Comparison of ENCODE assay signal across 1 cellular context in the genomic region with DNA sequence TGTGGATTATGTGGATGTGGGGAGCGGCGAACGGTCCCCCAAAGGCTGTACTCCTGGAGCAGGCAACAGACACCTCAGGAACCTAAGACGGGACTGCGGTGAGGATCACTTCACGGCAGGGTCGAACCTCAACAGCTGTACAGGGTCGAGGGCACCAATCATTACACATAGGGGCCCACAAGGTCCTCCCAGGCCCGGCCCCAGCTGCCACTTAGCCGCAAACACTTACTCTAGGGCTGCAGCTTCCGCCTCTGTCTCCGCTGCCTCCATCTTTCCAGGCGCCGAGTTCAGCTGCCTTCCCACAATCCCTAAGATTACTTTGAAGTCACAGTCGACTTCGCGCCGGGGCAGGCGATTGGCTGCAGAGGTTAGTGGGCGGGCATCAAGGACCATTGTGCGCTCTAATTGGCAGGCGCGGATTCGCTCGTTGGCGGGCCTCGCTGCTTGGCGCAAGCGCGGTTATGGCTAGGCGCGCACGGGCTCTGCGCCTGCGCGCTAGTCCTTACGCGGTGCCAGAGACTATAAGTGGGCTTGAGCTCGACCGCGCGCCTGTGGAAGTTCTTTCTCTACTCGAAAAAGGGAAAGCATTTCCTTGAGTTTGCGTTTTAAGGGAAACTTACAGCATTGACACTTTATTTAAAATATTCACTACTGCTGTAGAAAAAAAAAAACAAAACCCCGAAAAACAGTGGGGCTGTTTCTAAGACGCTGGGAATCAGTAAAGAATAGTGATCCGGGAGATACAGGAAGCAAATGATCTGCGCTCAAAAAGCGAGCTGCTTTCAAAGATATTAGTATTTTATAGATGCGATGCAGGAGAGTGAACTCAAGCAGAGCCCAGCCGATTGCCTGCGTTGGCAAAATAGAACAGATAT.
TF ChIP-seq lines count a peak whose summit lies in the region.

A gene with protein sequence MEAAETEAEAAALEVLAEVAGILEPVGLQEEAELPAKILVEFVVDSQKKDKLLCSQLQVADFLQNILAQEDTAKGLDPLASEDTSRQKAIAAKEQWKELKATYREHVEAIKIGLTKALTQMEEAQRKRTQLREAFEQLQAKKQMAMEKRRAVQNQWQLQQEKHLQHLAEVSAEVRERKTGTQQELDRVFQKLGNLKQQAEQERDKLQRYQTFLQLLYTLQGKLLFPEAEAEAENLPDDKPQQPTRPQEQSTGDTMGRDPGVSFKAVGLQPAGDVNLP (minus strand): TSS at position 293 of the 875 bp plus-strand sequence. CDS start 23 bp downstream, at position 270.

TF ChIP-seq in K562, 482 proteins besides CTCF, POLR2A, EP300 and RAD21 (continued from another document and continues in another):
- TF ChIP-seq, protein P1, sequence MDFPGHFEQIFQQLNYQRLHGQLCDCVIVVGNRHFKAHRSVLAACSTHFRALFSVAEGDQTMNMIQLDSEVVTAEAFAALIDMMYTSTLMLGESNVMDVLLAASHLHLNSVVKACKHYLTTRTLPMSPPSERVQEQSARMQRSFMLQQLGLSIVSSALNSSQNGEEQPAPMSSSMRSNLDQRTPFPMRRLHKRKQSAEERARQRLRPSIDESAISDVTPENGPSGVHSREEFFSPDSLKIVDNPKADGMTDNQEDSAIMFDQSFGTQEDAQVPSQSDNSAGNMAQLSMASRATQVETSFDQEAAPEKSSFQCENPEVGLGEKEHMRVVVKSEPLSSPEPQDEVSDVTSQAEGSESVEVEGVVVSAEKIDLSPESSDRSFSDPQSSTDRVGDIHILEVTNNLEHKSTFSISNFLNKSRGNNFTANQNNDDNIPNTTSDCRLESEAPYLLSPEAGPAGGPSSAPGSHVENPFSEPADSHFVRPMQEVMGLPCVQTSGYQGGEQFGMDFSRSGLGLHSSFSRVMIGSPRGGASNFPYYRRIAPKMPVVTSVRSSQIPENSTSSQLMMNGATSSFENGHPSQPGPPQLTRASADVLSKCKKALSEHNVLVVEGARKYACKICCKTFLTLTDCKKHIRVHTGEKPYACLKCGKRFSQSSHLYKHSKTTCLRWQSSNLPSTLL (IDR thresholded peaks at IDR 0.05): no peak
- TF ChIP-seq ZNF586 (CRISPR knock-in tag; conservative IDR thresholded peaks at IDR 0.05) (no peak), CSDE1 (IDR thresholded peaks at IDR 0.05) (no peak), RBM39 (optimal IDR thresholded peaks at IDR 0.05; ENCODE audit: low read depth, low read length) (no peak), SAFB (IDR thresholded peaks at IDR 0.05; ENCODE audit: borderline replicate concordance, low read depth, low read length) (no peak), RNF2 (IDR thresholded peaks at IDR 0.05) (peak; percentile 29; the same call in 1 of the 2 replicates), ZNF551 (CRISPR knock-in tag; IDR thresholded peaks at IDR 0.05) (no peak), ZBED1 (IDR thresholded peaks at IDR 0.05) (0 out of 2 replicates have a peak, but pooled peaks have one; percentile 65), ELK3 (CRISPR knock-in tag; IDR thresholded peaks at IDR 0.05) (no peak), TAL1 (IDR thresholded peaks at IDR 0.05) (no peak), FOXA3 (CRISPR knock-in tag; conservative IDR thresholded peaks at IDR 0.05 in 1 of 2, IDR thresholded peaks at IDR 0.05 in 1 of 2) (no peak), ZEB2 (IDR thresholded peaks at IDR 0.05) (no peak), ZNF717 (CRISPR knock-in tag; IDR thresholded peaks at IDR 0.05) (no peak), NR3C1 (CRISPR knock-in tag; IDR thresholded peaks at IDR 0.05) (no peak), PML (IDR thresholded peaks at IDR 0.05; ENCODE audit: low read length) (peak; percentile 84), HDAC6 (IDR thresholded peaks at IDR 0.05; ENCODE audit: low read depth, low read length) (no peak), EHMT2 (IDR thresholded peaks at IDR 0.05) (no peak), RB1 (IDR thresholded peaks at IDR 0.05; ENCODE audit: low read depth) (peak; percentile 91), SRSF1 (IDR thresholded peaks at IDR 0.05; ENCODE audit: low read depth, low read length) (no peak), ZNF23 (CRISPR knock-in tag; IDR thresholded peaks at IDR 0.05) (no peak), RBM25 (IDR thresholded peaks at IDR 0.05; ENCODE audit: low read depth, low read length, severe bottlenecking) (peak; percentile 85), ETS2 (tag; IDR thresholded peaks at IDR 0.05; ENCODE audit: borderline replicate concordance, poor library complexity, severe bottlenecking) (no peak)
- TF ChIP-seq, protein P2, sequence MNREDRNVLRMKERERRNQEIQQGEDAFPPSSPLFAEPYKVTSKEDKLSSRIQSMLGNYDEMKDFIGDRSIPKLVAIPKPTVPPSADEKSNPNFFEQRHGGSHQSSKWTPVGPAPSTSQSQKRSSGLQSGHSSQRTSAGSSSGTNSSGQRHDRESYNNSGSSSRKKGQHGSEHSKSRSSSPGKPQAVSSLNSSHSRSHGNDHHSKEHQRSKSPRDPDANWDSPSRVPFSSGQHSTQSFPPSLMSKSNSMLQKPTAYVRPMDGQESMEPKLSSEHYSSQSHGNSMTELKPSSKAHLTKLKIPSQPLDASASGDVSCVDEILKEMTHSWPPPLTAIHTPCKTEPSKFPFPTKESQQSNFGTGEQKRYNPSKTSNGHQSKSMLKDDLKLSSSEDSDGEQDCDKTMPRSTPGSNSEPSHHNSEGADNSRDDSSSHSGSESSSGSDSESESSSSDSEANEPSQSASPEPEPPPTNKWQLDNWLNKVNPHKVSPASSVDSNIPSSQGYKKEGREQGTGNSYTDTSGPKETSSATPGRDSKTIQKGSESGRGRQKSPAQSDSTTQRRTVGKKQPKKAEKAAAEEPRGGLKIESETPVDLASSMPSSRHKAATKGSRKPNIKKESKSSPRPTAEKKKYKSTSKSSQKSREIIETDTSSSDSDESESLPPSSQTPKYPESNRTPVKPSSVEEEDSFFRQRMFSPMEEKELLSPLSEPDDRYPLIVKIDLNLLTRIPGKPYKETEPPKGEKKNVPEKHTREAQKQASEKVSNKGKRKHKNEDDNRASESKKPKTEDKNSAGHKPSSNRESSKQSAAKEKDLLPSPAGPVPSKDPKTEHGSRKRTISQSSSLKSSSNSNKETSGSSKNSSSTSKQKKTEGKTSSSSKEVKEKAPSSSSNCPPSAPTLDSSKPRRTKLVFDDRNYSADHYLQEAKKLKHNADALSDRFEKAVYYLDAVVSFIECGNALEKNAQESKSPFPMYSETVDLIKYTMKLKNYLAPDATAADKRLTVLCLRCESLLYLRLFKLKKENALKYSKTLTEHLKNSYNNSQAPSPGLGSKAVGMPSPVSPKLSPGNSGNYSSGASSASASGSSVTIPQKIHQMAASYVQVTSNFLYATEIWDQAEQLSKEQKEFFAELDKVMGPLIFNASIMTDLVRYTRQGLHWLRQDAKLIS (CRISPR knock-in tag; IDR thresholded peaks at IDR 0.05): no peak
- TF ChIP-seq, protein P3, sequence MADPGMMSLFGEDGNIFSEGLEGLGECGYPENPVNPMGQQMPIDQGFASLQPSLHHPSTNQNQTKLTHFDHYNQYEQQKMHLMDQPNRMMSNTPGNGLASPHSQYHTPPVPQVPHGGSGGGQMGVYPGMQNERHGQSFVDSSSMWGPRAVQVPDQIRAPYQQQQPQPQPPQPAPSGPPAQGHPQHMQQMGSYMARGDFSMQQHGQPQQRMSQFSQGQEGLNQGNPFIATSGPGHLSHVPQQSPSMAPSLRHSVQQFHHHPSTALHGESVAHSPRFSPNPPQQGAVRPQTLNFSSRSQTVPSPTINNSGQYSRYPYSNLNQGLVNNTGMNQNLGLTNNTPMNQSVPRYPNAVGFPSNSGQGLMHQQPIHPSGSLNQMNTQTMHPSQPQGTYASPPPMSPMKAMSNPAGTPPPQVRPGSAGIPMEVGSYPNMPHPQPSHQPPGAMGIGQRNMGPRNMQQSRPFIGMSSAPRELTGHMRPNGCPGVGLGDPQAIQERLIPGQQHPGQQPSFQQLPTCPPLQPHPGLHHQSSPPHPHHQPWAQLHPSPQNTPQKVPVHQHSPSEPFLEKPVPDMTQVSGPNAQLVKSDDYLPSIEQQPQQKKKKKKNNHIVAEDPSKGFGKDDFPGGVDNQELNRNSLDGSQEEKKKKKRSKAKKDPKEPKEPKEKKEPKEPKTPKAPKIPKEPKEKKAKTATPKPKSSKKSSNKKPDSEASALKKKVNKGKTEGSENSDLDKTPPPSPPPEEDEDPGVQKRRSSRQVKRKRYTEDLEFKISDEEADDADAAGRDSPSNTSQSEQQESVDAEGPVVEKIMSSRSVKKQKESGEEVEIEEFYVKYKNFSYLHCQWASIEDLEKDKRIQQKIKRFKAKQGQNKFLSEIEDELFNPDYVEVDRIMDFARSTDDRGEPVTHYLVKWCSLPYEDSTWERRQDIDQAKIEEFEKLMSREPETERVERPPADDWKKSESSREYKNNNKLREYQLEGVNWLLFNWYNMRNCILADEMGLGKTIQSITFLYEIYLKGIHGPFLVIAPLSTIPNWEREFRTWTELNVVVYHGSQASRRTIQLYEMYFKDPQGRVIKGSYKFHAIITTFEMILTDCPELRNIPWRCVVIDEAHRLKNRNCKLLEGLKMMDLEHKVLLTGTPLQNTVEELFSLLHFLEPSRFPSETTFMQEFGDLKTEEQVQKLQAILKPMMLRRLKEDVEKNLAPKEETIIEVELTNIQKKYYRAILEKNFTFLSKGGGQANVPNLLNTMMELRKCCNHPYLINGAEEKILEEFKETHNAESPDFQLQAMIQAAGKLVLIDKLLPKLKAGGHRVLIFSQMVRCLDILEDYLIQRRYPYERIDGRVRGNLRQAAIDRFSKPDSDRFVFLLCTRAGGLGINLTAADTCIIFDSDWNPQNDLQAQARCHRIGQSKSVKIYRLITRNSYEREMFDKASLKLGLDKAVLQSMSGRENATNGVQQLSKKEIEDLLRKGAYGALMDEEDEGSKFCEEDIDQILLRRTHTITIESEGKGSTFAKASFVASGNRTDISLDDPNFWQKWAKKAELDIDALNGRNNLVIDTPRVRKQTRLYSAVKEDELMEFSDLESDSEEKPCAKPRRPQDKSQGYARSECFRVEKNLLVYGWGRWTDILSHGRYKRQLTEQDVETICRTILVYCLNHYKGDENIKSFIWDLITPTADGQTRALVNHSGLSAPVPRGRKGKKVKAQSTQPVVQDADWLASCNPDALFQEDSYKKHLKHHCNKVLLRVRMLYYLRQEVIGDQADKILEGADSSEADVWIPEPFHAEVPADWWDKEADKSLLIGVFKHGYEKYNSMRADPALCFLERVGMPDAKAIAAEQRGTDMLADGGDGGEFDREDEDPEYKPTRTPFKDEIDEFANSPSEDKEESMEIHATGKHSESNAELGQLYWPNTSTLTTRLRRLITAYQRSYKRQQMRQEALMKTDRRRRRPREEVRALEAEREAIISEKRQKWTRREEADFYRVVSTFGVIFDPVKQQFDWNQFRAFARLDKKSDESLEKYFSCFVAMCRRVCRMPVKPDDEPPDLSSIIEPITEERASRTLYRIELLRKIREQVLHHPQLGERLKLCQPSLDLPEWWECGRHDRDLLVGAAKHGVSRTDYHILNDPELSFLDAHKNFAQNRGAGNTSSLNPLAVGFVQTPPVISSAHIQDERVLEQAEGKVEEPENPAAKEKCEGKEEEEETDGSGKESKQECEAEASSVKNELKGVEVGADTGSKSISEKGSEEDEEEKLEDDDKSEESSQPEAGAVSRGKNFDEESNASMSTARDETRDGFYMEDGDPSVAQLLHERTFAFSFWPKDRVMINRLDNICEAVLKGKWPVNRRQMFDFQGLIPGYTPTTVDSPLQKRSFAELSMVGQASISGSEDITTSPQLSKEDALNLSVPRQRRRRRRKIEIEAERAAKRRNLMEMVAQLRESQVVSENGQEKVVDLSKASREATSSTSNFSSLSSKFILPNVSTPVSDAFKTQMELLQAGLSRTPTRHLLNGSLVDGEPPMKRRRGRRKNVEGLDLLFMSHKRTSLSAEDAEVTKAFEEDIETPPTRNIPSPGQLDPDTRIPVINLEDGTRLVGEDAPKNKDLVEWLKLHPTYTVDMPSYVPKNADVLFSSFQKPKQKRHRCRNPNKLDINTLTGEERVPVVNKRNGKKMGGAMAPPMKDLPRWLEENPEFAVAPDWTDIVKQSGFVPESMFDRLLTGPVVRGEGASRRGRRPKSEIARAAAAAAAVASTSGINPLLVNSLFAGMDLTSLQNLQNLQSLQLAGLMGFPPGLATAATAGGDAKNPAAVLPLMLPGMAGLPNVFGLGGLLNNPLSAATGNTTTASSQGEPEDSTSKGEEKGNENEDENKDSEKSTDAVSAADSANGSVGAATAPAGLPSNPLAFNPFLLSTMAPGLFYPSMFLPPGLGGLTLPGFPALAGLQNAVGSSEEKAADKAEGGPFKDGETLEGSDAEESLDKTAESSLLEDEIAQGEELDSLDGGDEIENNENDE (IDR thresholded peaks at IDR 0.05; ENCODE audit: low read depth, low read length): no peak
- TF ChIP-seq, protein P4, sequence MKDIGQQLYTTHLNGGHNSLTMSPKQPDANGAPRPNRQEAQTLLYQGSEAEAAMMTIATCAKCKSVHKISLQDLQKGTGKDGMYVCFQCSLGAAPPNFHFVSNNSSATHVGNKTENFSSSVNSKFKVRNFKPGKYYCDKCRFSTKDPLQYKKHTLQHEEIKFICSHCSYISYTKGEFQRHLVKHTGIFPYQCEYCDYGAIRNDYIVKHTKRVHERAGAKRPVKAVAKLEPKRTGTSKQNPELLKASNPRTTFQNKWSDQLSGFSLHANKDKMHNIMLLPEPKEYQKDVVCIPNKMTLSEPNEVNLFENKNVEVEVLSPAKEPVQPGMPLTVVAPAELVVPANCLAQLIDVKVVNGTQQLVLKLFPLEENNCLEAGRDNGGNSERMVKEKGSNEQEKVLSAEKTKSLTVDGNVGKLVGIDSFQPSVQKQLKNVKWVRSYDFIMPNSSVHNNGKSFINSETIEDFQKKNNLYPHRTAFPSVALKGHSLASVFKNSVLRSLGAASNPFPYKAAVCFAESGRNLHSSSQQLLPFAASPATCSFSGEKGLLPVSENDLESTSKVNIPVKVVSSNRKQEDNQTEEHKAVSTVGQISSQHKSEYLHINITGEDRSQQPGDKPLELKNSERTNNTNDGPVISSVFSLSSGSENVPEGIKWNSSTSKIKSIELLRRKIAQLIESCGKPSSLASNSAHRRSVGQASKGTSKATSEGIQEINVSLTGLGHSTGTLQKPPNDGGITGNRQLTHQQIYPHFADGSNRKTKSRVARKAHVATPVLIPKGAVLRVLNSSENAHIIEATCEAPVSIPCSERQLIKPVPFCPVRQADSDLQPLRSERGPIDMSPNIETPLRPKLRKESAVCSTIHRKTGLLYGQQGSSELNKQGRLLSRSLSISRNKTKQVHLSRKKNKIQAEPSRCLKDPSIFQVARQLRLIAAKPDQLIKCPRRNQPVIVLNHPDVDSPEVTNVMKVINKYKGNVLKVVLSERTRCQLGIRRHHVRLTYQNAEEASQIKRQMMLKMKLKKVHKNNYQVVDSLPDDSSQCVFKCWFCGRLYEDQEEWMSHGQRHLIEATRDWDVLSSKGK (CRISPR knock-in tag; IDR thresholded peaks at IDR 0.05): no peak
